ENCODE assay signal across 23 cellular contexts in the genomic region with DNA sequence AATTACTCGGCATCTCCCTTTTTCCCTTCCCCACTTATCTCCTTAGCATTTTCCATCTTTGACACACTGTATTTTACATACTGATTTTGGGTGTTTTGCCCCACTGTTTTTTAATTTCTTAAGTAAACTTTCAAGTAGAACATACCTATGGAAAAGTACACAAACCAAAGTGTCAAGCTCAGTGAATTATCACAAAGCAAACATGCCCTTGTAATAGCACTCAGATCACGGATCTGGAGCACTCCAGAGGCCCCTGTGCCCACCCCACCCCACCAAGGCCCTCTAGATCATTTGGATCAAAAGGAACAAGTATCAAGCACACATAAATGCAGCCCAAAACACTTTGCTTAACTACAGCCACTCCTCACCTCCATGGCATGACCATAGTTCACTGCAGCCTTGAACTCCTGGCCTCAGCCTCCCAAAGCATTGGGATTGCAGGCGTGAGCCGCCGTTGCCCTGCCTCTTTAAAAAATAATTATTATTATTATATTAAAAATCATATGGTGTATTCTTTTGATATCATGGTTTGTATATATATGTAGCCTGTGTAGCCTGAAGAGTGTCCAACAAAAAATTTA. TPM values are rescaled to one million over a fixed set of nuclear protein-coding genes. Genes with fewer than 3 reads are reported as not detected.
DNase-seq lines count a peak whose midpoint lies in the region; ATAC-seq, FAIRE-seq and TF ChIP-seq lines count a peak whose summit lies in the region.
"Had no signal": no experiment of that assay in that cellular context is flagged by ENCODE, and none has a peak within 500 bp of the region (broad histone marks: within the 10 kb centered on the region; RNA-seq: fewer than 3 reads in every experiment).

No MANE protein-coding gene starts in this region.

- no peak for TF ChIP-seq EP300 in A549 (IDR thresholded peaks at IDR 0.05)

- WGBS in A549 (ENCODE audit: missing lambda C conversion rate) = 71% methylated on average over 5 of the region's 5 CpGs
- 34% methylated on average over 5 of the region's 5 CpGs for WGBS in right lobe of liver (ENCODE audit: insufficient coverage, low coverage, low lambda C conversion rate, missing lambda C conversion rate)
- 29 to 57% (median 48%) methylated on average over 5 of the region's 5 CpGs for WGBS in small intestine, 3 donors

- H3K4me1 ChIP-seq in A549 = peaks cover 9% of the 10 kb centered on the region
- peaks cover 0 to 12% (median 0%) of the 10 kb centered on the region in 4 donors for H3K4me1 ChIP-seq in right lobe of liver
- no peaks in the 10 kb centered on the region for H3K4me1 ChIP-seq in small intestine (ENCODE audit: control insufficient read depth in 2 of 2, insufficient read depth in 1 of 2, low read depth in 1 of 2, low read length in 1 of 2)

- no peaks in the 10 kb centered on the region for H3K36me3 ChIP-seq in right lobe of liver
- H3K36me3 ChIP-seq in small intestine (ENCODE audit: control insufficient read depth in 2 of 2, insufficient read depth in 2 of 2, low read length in 2 of 2) = no peaks in the 10 kb centered on the region
- H3K36me3 ChIP-seq: BE2C had no signal

- POLR2A ChIA-PET in A549 (lab: Yijun Ruan, JAX) = no interaction called here

- TF ChIP-seq CTCF in A549 (IDR thresholded peaks at IDR 0.05) (no peak), right lobe of liver (IDR thresholded peaks at IDR 0.05) (no peak)

- H3K27ac ChIP-seq in A549 (peak overlapping the region in 1 of 2 experiments; percentile 19; a peak in 1 of 6 replicates), right lobe of liver (no peak overlapping the region), small intestine (ENCODE audit: low read depth in 1 of 2, low read length in 1 of 2) (no peak overlapping the region)
- H3K27ac ChIP-seq: GM23248, RWPE1 had no signal

- no peak overlapping the region for H3K4me3 Mint-ChIP-seq in central memory CD8-positive, alpha-beta T cell
- H3K4me3 Mint-ChIP-seq: CD4-positive, CD25-positive, alpha-beta regulatory T cell had no signal

- no peak for TF ChIP-seq POLR2A in A549 (IDR thresholded peaks at IDR 0.05; ENCODE audit: low read length)
- no peak for TF ChIP-seq POLR2A in right lobe of liver (IDR thresholded peaks at IDR 0.05)

- intact Hi-C loops in right lobe of liver (cut with DNase I) = no loop called here
- intact Hi-C loops in head of caudate nucleus (cut with DNase I) = no loop called here

- H3K9me3 Mint-ChIP-seq in central memory CD8-positive, alpha-beta T cell = no peaks in the 10 kb centered on the region

- H3K27me3 ChIP-seq in right lobe of liver (no peaks in the 10 kb centered on the region), small intestine (ENCODE audit: control insufficient read depth in 2 of 2, insufficient read depth in 2 of 2, low read length in 2 of 2) (no peaks in the 10 kb centered on the region)
- H3K27me3 ChIP-seq: BE2C had no signal

- H3K4me1 Mint-ChIP-seq in central memory CD8-positive, alpha-beta T cell = no peaks in the 10 kb centered on the region
- H3K4me1 Mint-ChIP-seq: CD4-positive, CD25-positive, alpha-beta regulatory T cell had no signal

- FAIRE-seq in A549 (lab: Jason Lieb, UNC) (no peak), small intestine (lab: Jason Lieb, UNC) (no peak)
- FAIRE-seq: GM12878, K562 had no signal

- H3K9me3 ChIP-seq in A549 = no peaks in the 10 kb centered on the region
- H3K9me3 ChIP-seq in right lobe of liver = no peaks in the 10 kb centered on the region
- H3K9me3 ChIP-seq in small intestine (ENCODE audit: control insufficient read depth, low read depth) = no peaks in the 10 kb centered on the region
- H3K9me3 ChIP-seq: BE2C had no signal

- peaks cover 2% of the 10 kb centered on the region for H3K36me3 Mint-ChIP-seq in central memory CD8-positive, alpha-beta T cell (ENCODE audit: insufficient read depth)
- H3K36me3 Mint-ChIP-seq: CD4-positive, CD25-positive, alpha-beta regulatory T cell had no signal

- CTCF ChIA-PET in A549 (lab: Yijun Ruan, JAX) = no interaction called here

- H3K27me3 Mint-ChIP-seq in central memory CD8-positive, alpha-beta T cell = peaks cover 19% of the 10 kb centered on the region

- no peak for DNase-seq in A549 (ENCODE audit: low read depth in 1 of 2, low spot score in 1 of 2)
- no peak for DNase-seq in central memory CD8-positive, alpha-beta T cell (ENCODE audit: low spot score in 2 of 2)
- DNase-seq in right lobe of liver = no peak
- DNase-seq in small intestine = peak; percentile 5
- DNase-seq in middle frontal gyrus (ENCODE audit: extremely low spot score, low spot score) = no peak
- no peak for DNase-seq in head of caudate nucleus
- no peak for DNase-seq in activated CD4-positive, CD25-positive, alpha-beta regulatory T cell treated with anti-CD3 and anti-CD28 coated beads, Interleukin-2, amount 50 U/mL, for 72 hours
- DNase-seq: BE2C; CD4-positive, CD25-positive, alpha-beta regulatory T cell; COR-L47; GF-D8; GM23248; NCI-H1105; NCI-H1694; NCI-H510A; NCI-H82; SIG-M5 had no signal

- H3K27ac Mint-ChIP-seq in central memory CD8-positive, alpha-beta T cell (ENCODE audit: low read depth) = peak overlapping the region; percentile 1
- H3K27ac Mint-ChIP-seq: CD4-positive, CD25-positive, alpha-beta regulatory T cell had no signal

- no peak for ATAC-seq in A549
- no peak for ATAC-seq in central memory CD8-positive, alpha-beta T cell (replicated peaks; ENCODE audit: extremely low read depth, poor library complexity, severe bottlenecking)
- peak; percentile 28 to 73 (median 59) for ATAC-seq in right lobe of liver
- ATAC-seq in HG02938 (IDR thresholded peaks at IDR 0.05; ENCODE audit: unreplicated experiment) = no peak
- ATAC-seq: GM12878, HCT116 had no signal

- peak overlapping the region; percentile 37; the same call in 1 of the 3 replicates for H3K4me2 ChIP-seq in A549

- no peak for TF ChIP-seq RAD21 in A549 (conservative IDR thresholded peaks at IDR 0.05 in 1 of 2, IDR thresholded peaks at IDR 0.05 in 1 of 2)

- H3K4me3 ChIP-seq in A549 (no peak overlapping the region), right lobe of liver (no peak overlapping the region), small intestine (ENCODE audit: low read depth in 1 of 2, low read length in 2 of 2) (no peak overlapping the region)
- H3K4me3 ChIP-seq: GM12878, GM23248, K562 had no signal

TF ChIP-seq in A549, 52 proteins besides CTCF, POLR2A, EP300 and RAD21:
- no peak for TF ChIP-seq MYC (IDR thresholded peaks at IDR 0.05; ENCODE audit: borderline replicate concordance, low read length)
- no peak for TF ChIP-seq CBX8 (IDR thresholded peaks at IDR 0.05)
- no peak for TF ChIP-seq TP53 (CRISPR knock-in tag; IDR thresholded peaks at IDR 0.05)

RNA-seq across cellular contexts. Expression of gene FER1L5, which starts 38.1 kb away (rescaled TPM):
- polyA plus RNA-seq in A549 (2011; rRNA removed) (0.01 TPM in 2 replicates), A549 (2017; fragmentation: RNase III; extraction: RNeasy Plus Mini Kit Qiagen cat#74134 plus additional on column Dnase treatment) (not detected in 3 replicates), small intestine (under 1 TPM in 1 of 3 donors, not detected in 2; 0.09 TPM)
- 0.01 TPM in 1 of 2 replicates, not detected in the other for polyA plus RNA-seq in A549 (2012; cell fraction: cytosol; rRNA removed)
- 0.04 TPM in 1 of 2 replicates, not detected in the other for polyA plus RNA-seq in A549 (2012; cell fraction: nucleus; rRNA removed)
- 0.10 TPM in 1 of 2 replicates, not detected in the other for polyA minus RNA-seq in A549 (2011; rRNA and poly(A)+ RNA removed)
- not detected for total RNA-seq in right lobe of liver
- total RNA-seq: CD4-positive, CD25-positive, alpha-beta regulatory T cell; GM12878; K562; PC-3 had no signal
- polyA plus RNA-seq: GM12878 had no signal

RNA-seq across cellular contexts. Expression of gene KANSL3, which starts 42.5 kb away (rescaled TPM):
- 23.0 and 33.1 TPM in 2 replicates for polyA plus RNA-seq in A549 (2011; rRNA removed)
- 17.2 and 21.3 TPM in 2 replicates for polyA plus RNA-seq in A549 (2012; cell fraction: cytosol; rRNA removed)
- 54.8 and 76.8 TPM in 2 replicates for polyA plus RNA-seq in A549 (2012; cell fraction: nucleus; rRNA removed)
- polyA plus RNA-seq in A549 (2017; fragmentation: RNase III; extraction: RNeasy Plus Mini Kit Qiagen cat#74134 plus additional on column Dnase treatment) = 25.2 to 26.7 TPM (median 25.9 TPM) in 3 replicates
- 104 and 122 TPM in 2 replicates for polyA minus RNA-seq in A549 (2011; rRNA and poly(A)+ RNA removed)
- 10 to 100 TPM; 17.3 to 29.3 (median 21.6) TPM for total RNA-seq in right lobe of liver
- polyA plus RNA-seq in small intestine = 10 to 100 TPM; 13.5 to 18.2 (median 17.9) TPM

RNA-seq across cellular contexts. Expression of gene LMAN2L, which starts 59.2 kb away (rescaled TPM):
- polyA plus RNA-seq in A549 (2011; rRNA removed) (28.0 and 31.8 TPM in 2 replicates), A549 (2017; fragmentation: RNase III; extraction: RNeasy Plus Mini Kit Qiagen cat#74134 plus additional on column Dnase treatment) (24.3 to 25.4 TPM (median 24.8 TPM) in 3 replicates), small intestine (10 to 100 TPM in 1 of 3 donors, 1 to 10 TPM in 2; 3.5 to 12.6 (median 4.0) TPM)
- 19.7 and 22.5 TPM in 2 replicates for polyA plus RNA-seq in A549 (2012; cell fraction: cytosol; rRNA removed)
- 17.6 and 19.7 TPM in 2 replicates for polyA plus RNA-seq in A549 (2012; cell fraction: nucleus; rRNA removed)
- 19.1 and 19.4 TPM in 2 replicates for polyA minus RNA-seq in A549 (2011; rRNA and poly(A)+ RNA removed)
- total RNA-seq in right lobe of liver = 10 to 100 TPM in 3 of 6 experiments, 1 to 10 TPM in 3; 5.5 to 17.8 (median 11.3) TPM

Comparison
In these comparisons a context has a peak if more than half of its experiments do, and no peak if none do; other contexts are left out.
1. ATAC-seq: peak in right lobe of liver (4 of 4); none in A549 (0 of 2), central memory CD8-positive, alpha-beta T cell (single experiment) and HG02938 (single experiment).